8 cellular contexts compared by ENCODE assay signal in genomic region chr12:62438098-62438692, GRCh38. TPM values are rescaled to one million over a fixed set of nuclear protein-coding genes. Genes with fewer than 3 reads are reported as not detected.
DNase-seq lines count a peak whose midpoint lies in the region; ATAC-seq, FAIRE-seq and TF ChIP-seq lines count a peak whose summit lies in the region.

No MANE protein-coding gene starts in this region.

- no peaks in the 10 kb centered on the region for H3K9me1 ChIP-seq in K562 (ENCODE audit: control insufficient read depth, insufficient read depth, low read length)

- H3K79me2 ChIP-seq in K562 (ENCODE audit: control insufficient read depth, insufficient read depth, low read length) = no peaks in the 10 kb centered on the region

- peak overlapping the region; percentile 53; the same call in 1 of the 2 replicates for H2AFZ ChIP-seq in K562 (ENCODE audit: low read depth, low read length)

- TF ChIP-seq CTCF in K562 (IDR thresholded peaks at IDR 0.05 in 2 of 3, conservative IDR thresholded peaks at IDR 0.05 in 1 of 3; ENCODE audit: insufficient read depth in 2 of 3, low read depth in 1 of 3, low read length in 3 of 3) = peak; percentile 56 to 79 (median 65); a peak in 5 of 6 replicates

- POLR2A ChIA-PET in K562 (lab: Yijun Ruan, JAX) = no interaction called here

- no peak overlapping the region for H3K4me3 ChIP-seq in SJSA1
- no peak overlapping the region for H3K4me3 ChIP-seq in K562

- 6% methylated on average over 6 of the region's 6 CpGs for WGBS in K562 (ENCODE audit: insufficient coverage, low coverage, missing lambda C conversion rate)

- in situ Hi-C loops in K562 (cut with MboI) = loop anchor here (5.0 to 25.0 kb wide), 2 partner anchors 354 to 624 kb away; no protein-coding TSS in a partner anchor

- peak; percentile 56; the same call in 2 of the 3 replicates for ATAC-seq in K562
- no peak for ATAC-seq in HG02938 (IDR thresholded peaks at IDR 0.05; ENCODE audit: unreplicated experiment)

- H3K9me3 ChIP-seq in SJSA1 (replicated peaks) (no peaks in the 10 kb centered on the region), K562 (replicated peaks; ENCODE audit: control insufficient read depth, insufficient read depth, low read depth, low read length) (peaks cover 3% of the 10 kb centered on the region; the same call in 1 of the 2 replicates)

- H3K4me2 ChIP-seq in K562 (ENCODE audit: insufficient read depth, low read length) = no peak overlapping the region

- H3K36me3 ChIP-seq in SJSA1 (no peaks in the 10 kb centered on the region), K562 (ENCODE audit: control insufficient read depth, insufficient read depth, low read length) (no peaks in the 10 kb centered on the region)

- peak; percentile 23 to 70 (median 56) for DNase-seq in NCI-H1417 (lab: John Stamatoyannopoulos, UW)
- no peak for DNase-seq in NCI-H1417 treated with DMSO at 0.1 percent for 48 hours (lab: John Stamatoyannopoulos, UW)
- DNase-seq in HS-27A (ENCODE audit: low read depth) = peak; percentile 22
- peak; percentile 25 to 51 for DNase-seq in SJSA1 (ENCODE audit: low read depth in 1 of 2, low spot score in 2 of 2)
- DNase-seq in K562 (ENCODE audit: extremely low read depth in 1 of 4, low spot score in 3 of 4) = peak; percentile 47 to 73 (median 54)
- peak; percentile 53 for DNase-seq in iris pigment epithelial cell (ENCODE audit: low read depth)
- DNase-seq in stimulated activated CD4-positive, alpha-beta T cell treated with anti-CD3 and anti-CD28 coated beads, Interleukin-1b, Interleukin-23, amount 100 ng/mL, for 4 hours (ENCODE audit: low read depth in 2 of 2) = peak; percentile 28 to 52

- intact Hi-C loops in K562 (cut with micrococcal nuclease) = loop anchor here (1.0 to 5.0 kb wide), 6 partner anchors 35 to 629 kb away; a partner anchor contains a TSS

- H4K20me1 ChIP-seq in K562 (replicated peaks; ENCODE audit: control insufficient read depth, insufficient read depth, low read length) = no peaks in the 10 kb centered on the region

- no peak for TF ChIP-seq EP300 in K562 (IDR thresholded peaks at IDR 0.05; ENCODE audit: low read length)

- H3K4me1 ChIP-seq in SJSA1 (replicated peaks) (peaks cover 6% of the 10 kb centered on the region; the same call in 1 of the 2 replicates), K562 (replicated peaks in 1 of 2; ENCODE audit: control insufficient read depth in 2 of 2, insufficient read depth in 2 of 2, low read length in 2 of 2) (peaks cover 0 to 16% of the 10 kb centered on the region in 2 experiments; a peak in 3 of 5 replicates)

- H3K27ac ChIP-seq in SJSA1 (no peak overlapping the region), K562 (ENCODE audit: extremely low read depth, low read depth, low read length) (no peak overlapping the region)

- BruUV-seq in K562 (replicated peaks; lab: Mats Ljungman, UMichigan) = no TSS peak

- no peak overlapping the region for H3K9ac ChIP-seq in K562 (ENCODE audit: insufficient read depth in 1 of 2, low read depth in 2 of 2, low read length in 2 of 2)

- no peak for TF ChIP-seq POLR2A in K562 (conservative IDR thresholded peaks at IDR 0.05)

- CTCF ChIA-PET in K562 (lab: Yijun Ruan, JAX; ENCODE audit: low intra/inter-chr PET ratio) = interaction anchor here (0.5 to 0.8 kb wide), 2 partner anchors 356 to 838 kb away, joined by 4 to 6 read pairs; no protein-coding TSS in a partner anchor

- H3K27me3 ChIP-seq in SJSA1 (replicated peaks) (no peaks in the 10 kb centered on the region), K562 (ENCODE audit: control insufficient read depth in 2 of 2, insufficient read depth in 2 of 2, low read length in 2 of 2) (peaks cover 0 to 16% of the 10 kb centered on the region in 2 experiments; a peak in 2 of 5 replicates)

- peak; percentile 53 to 85 for TF ChIP-seq RAD21 in K562 (CRISPR knock-in tag; conservative IDR thresholded peaks at IDR 0.05 in 1 of 2, IDR thresholded peaks at IDR 0.05 in 1 of 2)

- peak; percentile 83 for FAIRE-seq in K562 (lab: Jason Lieb, UNC)

TF ChIP-seq in K562, 482 proteins besides CTCF, POLR2A, EP300 and RAD21:
- TF ChIP-seq RERE (CRISPR knock-in tag; IDR thresholded peaks at IDR 0.05; ENCODE audit: borderline replicate concordance) = no peak
- no peak for TF ChIP-seq NCOA2 (IDR thresholded peaks at IDR 0.05; ENCODE audit: partially characterized antibody in 2 of 2)
- peak; percentile 55 for TF ChIP-seq SMC3 (conservative IDR thresholded peaks at IDR 0.05; ENCODE audit: insufficient read depth, low read depth, low read length)
- TF ChIP-seq ZNF384 (IDR thresholded peaks at IDR 0.05; ENCODE audit: low read depth, low read length) = 0 out of 2 replicates have a peak, but pooled peaks have one; percentile 6
TF ChIP-seq in K562: peak in this region for 2.

RNA-seq across cellular contexts. Expression of gene MON2, which starts 28.4 kb away (rescaled TPM):
- total RNA-seq in SJSA1 (2014; rRNA removed; shearing (Covaris generic)) = 14.8 and 17.4 TPM in 2 replicates
- 113 and 388 TPM in 2 replicates for total RNA-seq in K562 (2011; cell fraction: chromatin; rRNA removed; ENCODE audit: low replicate concordance)
- 35.9 and 48.8 TPM in 2 replicates for total RNA-seq in K562 (2011; cell fraction: nucleolus; rRNA removed)
- total RNA-seq in K562 (2011; cell fraction: nucleoplasm; rRNA removed) = 90.5 and 118 TPM in 2 replicates
- 7.6 and 8.0 TPM in 2 replicates for total RNA-seq in K562 (2014; rRNA removed)
- total RNA-seq in K562 (2014; rRNA removed; fragmentation: Illumina TruSeq; extraction: Trizol) = 31.6 and 35.0 TPM in 2 replicates
- total RNA-seq in K562 (2015; rRNA removed; fragmentation: Illumina TruSeq; extraction: Trizol) = 22.0 and 24.9 TPM in 2 replicates
- 25.2 and 26.3 TPM in 2 replicates for total RNA-seq in K562 (2021)
- polyA plus RNA-seq in K562 (2011; rRNA removed) = 20.1 and 20.9 TPM in 2 replicates
- polyA plus RNA-seq in K562 (2011; cell fraction: cytosol; rRNA removed) = 1.7 and 7.4 TPM in 2 replicates
- 36.8 and 57.2 TPM in 2 replicates for polyA plus RNA-seq in K562 (2011; cell fraction: nucleus; rRNA removed)
- 9.7 and 16.3 TPM in 2 replicates for polyA plus RNA-seq in K562 (2012)
- polyA plus RNA-seq in K562 (2014; fragmentation: Illumina TruSeq; extraction: Trizol) = 15.8 and 16.8 TPM in 2 replicates
- 1 to 10 TPM; 3.6 to 4.3 TPM for polyA plus RNA-seq in K562 (2014; fragmentation: Nextera tagmentation; extraction: Ambion mirVana)
- 11.2 and 11.7 TPM in 2 replicates for polyA plus RNA-seq in K562 (2014; rRNA removed)
- polyA minus RNA-seq in K562 (2011; rRNA and poly(A)+ RNA removed) = 54.1 and 71.1 TPM in 2 replicates
- 17.0 and 19.7 TPM in 2 replicates for polyA minus RNA-seq in K562 (2011; cell fraction: cytosol; rRNA and poly(A)+ RNA removed)
- polyA minus RNA-seq in K562 (2011; cell fraction: nucleus; rRNA and poly(A)+ RNA removed) = 50.9 and 107 TPM in 2 replicates
